Comparison of ENCODE assay signal across 31 cellular contexts in genomic region chrX:129661369-129661768, GRCh38.
"Had no signal": no experiment of that assay in that cellular context is flagged by ENCODE, and none has a peak within 500 bp of the region (broad histone marks: within the 10 kb centered on the region; RNA-seq: fewer than 3 reads in every experiment).

No MANE protein-coding gene starts in this region.

- DNase-seq: activated CD4-positive, alpha-beta T cell treated with anti-CD3 and anti-CD28 coated beads for 36 hours; activated CD4-positive, alpha-beta T cell treated with anti-CD3 and anti-CD28 coated beads, Interleukin-2, amount 10 ng/mL, durations not matched to agents 7 days and 5 days; activated CD4-positive, alpha-beta T cell treated with anti-CD3 and anti-CD28 coated beads, Interleukin-2, amount 50 U/mL, for 48 hours; activated CD8-positive, alpha-beta T cell treated with anti-CD3 and anti-CD28 coated beads, Interleukin-2, amount 10 ng/mL, durations not matched to agents 7 days and 5 days; activated gamma-delta T cell; activated naive CD4-positive, alpha-beta T cell treated with Interleukin-2 at 50 U/mL for 16 hours; activated naive CD8-positive, alpha-beta T cell treated with anti-CD3 and anti-CD28 coated beads, Interleukin-2, amount 10 ng/mL, durations not matched to agents 7 days and 5 days; activated T-cell treated with anti-CD3 and anti-CD28 coated beads, Interleukin-2, amount 50 U/mL, for 24 hours; amygdala; Kasumi-1; KG1; MM.1S; MV-4-11; NCI-H1092; NCI-H1436 treated with DMSO at 0.1 percent for 48 hours; NCI-H1694 treated with DMSO at 0.1 percent for 48 hours; NCI-H2029; NCI-H2107; NCI-H2171; NCI-H510A; NCI-H69; NK-92 treated with Interleukin-12 subunit alpha and Interleukin-12 subunit beta, amount 100 ng/mL, for 24 hours; PC-9; Right ventricle myocardium superior had no signal

- H3K36me3 Mint-ChIP-seq: activated naive CD4-positive, alpha-beta T cell treated with anti-CD3 and anti-CD28 coated beads, Interleukin-2, amount 50 U/mL, for 24 hours; activated naive CD8-positive, alpha-beta T cell treated with anti-CD3 and anti-CD28 coated beads, Interleukin-2, amount 10 ng/mL, durations not matched to agents 7 days and 5 days; WTC11 had no signal

- H3K27me3 Mint-ChIP-seq: activated CD4-positive, alpha-beta T cell treated with anti-CD3 and anti-CD28 coated beads for 36 hours; activated naive CD4-positive, alpha-beta T cell treated with anti-CD3 and anti-CD28 coated beads, Interleukin-2, amount 50 U/mL, for 24 hours had no signal

- H3K4me1 Mint-ChIP-seq: activated CD4-positive, alpha-beta T cell treated with anti-CD3 and anti-CD28 coated beads for 36 hours; activated CD4-positive, alpha-beta T cell treated with anti-CD3 and anti-CD28 coated beads, Interleukin-2, amount 10 ng/mL, durations not matched to agents 7 days and 5 days; activated naive CD4-positive, alpha-beta T cell treated with anti-CD3 and anti-CD28 coated beads, Interleukin-2, amount 50 U/mL, for 24 hours; central memory CD8-positive, alpha-beta T cell had no signal

- H3K9me3 Mint-ChIP-seq: activated CD4-positive, alpha-beta T cell treated with anti-CD3 and anti-CD28 coated beads, Interleukin-2, amount 10 ng/mL, durations not matched to agents 7 days and 5 days; activated naive CD4-positive, alpha-beta T cell treated with anti-CD3 and anti-CD28 coated beads, Interleukin-2, amount 50 U/mL, for 24 hours; activated naive CD8-positive, alpha-beta T cell treated with anti-CD3 and anti-CD28 coated beads, Interleukin-2, amount 10 ng/mL, durations not matched to agents 7 days and 5 days; activated T-cell treated with anti-CD3 and anti-CD28 coated beads, Interleukin-2, amount 50 U/mL, for 24 hours; activated T-helper 2 cell treated with anti-CD3 and anti-CD28 coated beads, Interferon-gamma antibody, Interleukin-2, Interleukin-4, amounts not matched to agents 10 μg/mL and 5 μg/mL and 100 μg/mL, durations not matched to agents 14 hours and 24 hours and 36 hours; central memory CD8-positive, alpha-beta T cell; T-helper 1 cell treated with Interleukin-12 subunit alpha and Interleukin-12 subunit beta and Interleukin-4 antibody, amounts not matched to agents 30 μg/mL and 1 μg/mL, for 36 hours; T-helper 2 cell treated with Interferon-gamma antibody and Interleukin-4, amounts not matched to agents 5 μg/mL and 100 μg/mL, for 36 hours had no signal

- ATAC-seq: activated CD4-positive, alpha-beta T cell treated with anti-CD3 and anti-CD28 coated beads for 36 hours; activated CD4-positive, CD25-positive, alpha-beta regulatory T cell treated with anti-CD3 and anti-CD28 coated beads, Interleukin-2, amount 50 U/mL, for 24 hours; activated CD8-positive, alpha-beta T cell treated with anti-CD3 and anti-CD28 coated beads, Interleukin-2, amount 10 ng/mL, durations not matched to agents 7 days and 5 days; WTC11 had no signal

- H3K27ac Mint-ChIP-seq: activated CD4-positive, alpha-beta T cell treated with anti-CD3 and anti-CD28 coated beads for 36 hours; activated CD4-positive, alpha-beta T cell treated with anti-CD3 and anti-CD28 coated beads, Interleukin-2, amount 10 ng/mL, durations not matched to agents 7 days and 5 days; activated CD8-positive, alpha-beta T cell treated with anti-CD3 and anti-CD28 coated beads, Interleukin-2, amount 10 ng/mL, durations not matched to agents 7 days and 5 days; activated naive CD4-positive, alpha-beta T cell treated with anti-CD3 and anti-CD28 coated beads, Interleukin-2, amount 50 U/mL, for 24 hours; activated naive CD8-positive, alpha-beta T cell treated with anti-CD3 and anti-CD28 coated beads, Interleukin-2, amount 10 ng/mL, durations not matched to agents 7 days and 5 days; activated T-cell treated with anti-CD3 and anti-CD28 coated beads, Interleukin-2, amount 50 U/mL, for 24 hours; activated T-helper 2 cell treated with anti-CD3 and anti-CD28 coated beads, Interferon-gamma antibody, Interleukin-2, Interleukin-4, amounts not matched to agents 10 μg/mL and 5 μg/mL and 100 μg/mL, durations not matched to agents 14 hours and 24 hours and 36 hours; T-helper 1 cell treated with Interleukin-12 subunit alpha and Interleukin-12 subunit beta and Interleukin-4 antibody, amounts not matched to agents 30 μg/mL and 1 μg/mL, for 36 hours; T-helper 2 cell treated with Interferon-gamma antibody and Interleukin-4, amounts not matched to agents 5 μg/mL and 100 μg/mL, for 36 hours; WTC11 had no signal

- H3K4me3 Mint-ChIP-seq: activated CD4-positive, alpha-beta T cell treated with anti-CD3 and anti-CD28 coated beads for 36 hours; activated CD4-positive, alpha-beta T cell treated with anti-CD3 and anti-CD28 coated beads, Interleukin-2, amount 10 ng/mL, durations not matched to agents 7 days and 5 days; activated CD8-positive, alpha-beta T cell treated with anti-CD3 and anti-CD28 coated beads, Interleukin-2, amount 10 ng/mL, durations not matched to agents 7 days and 5 days; activated naive CD4-positive, alpha-beta T cell treated with anti-CD3 and anti-CD28 coated beads, Interleukin-2, amount 50 U/mL, for 24 hours; activated naive CD8-positive, alpha-beta T cell treated with anti-CD3 and anti-CD28 coated beads, Interleukin-2, amount 10 ng/mL, durations not matched to agents 7 days and 5 days; activated T-cell treated with anti-CD3 and anti-CD28 coated beads, Interleukin-2, amount 50 U/mL, for 24 hours; central memory CD8-positive, alpha-beta T cell; T-helper 1 cell treated with Interleukin-12 subunit alpha and Interleukin-12 subunit beta and Interleukin-4 antibody, amounts not matched to agents 30 μg/mL and 1 μg/mL, for 36 hours; T-helper 2 cell treated with Interferon-gamma antibody and Interleukin-4, amounts not matched to agents 5 μg/mL and 100 μg/mL, for 36 hours; WTC11 had no signal
